1 cellular context compared by ENCODE assay signal in the genomic region with DNA sequence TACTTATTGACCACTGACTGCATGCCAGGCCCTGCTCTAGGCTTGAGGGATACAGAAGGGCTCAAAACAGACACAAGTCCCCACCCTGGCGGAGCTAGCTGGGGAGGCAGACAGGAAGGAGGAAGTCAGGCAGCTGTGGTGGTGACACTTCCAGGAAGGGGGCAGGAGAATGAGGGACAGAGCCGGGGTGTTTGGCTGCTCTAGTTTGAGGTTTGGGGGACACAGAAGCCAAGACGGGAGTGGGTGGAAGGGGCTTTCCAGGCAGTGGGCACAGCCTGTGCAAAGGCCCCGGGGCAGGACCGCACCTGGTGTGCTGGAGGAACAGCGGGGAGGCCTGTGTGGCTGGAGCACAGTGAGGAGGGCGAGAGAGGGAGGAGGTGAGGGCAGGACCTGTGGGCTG.
TF ChIP-seq lines count a peak whose summit lies in the region.

No MANE protein-coding gene starts in this region.

TF ChIP-seq in HepG2, 621 proteins besides CTCF, POLR2A, EP300 and RAD21:
- TF ChIP-seq MAFK (conservative IDR thresholded peaks at IDR 0.05 in 1 of 2, IDR thresholded peaks at IDR 0.05 in 1 of 2; ENCODE audit: low read length in 2 of 2) (no peak), GPBP1L1 (CRISPR knock-in tag; IDR thresholded peaks at IDR 0.05) (no peak), BCL6 (CRISPR knock-in tag; IDR thresholded peaks at IDR 0.05) (no peak), ZNF446 (CRISPR knock-in tag; IDR thresholded peaks at IDR 0.05) (no peak), SMAD9 (CRISPR knock-in tag; IDR thresholded peaks at IDR 0.05) (no peak), STAT5B (CRISPR knock-in tag; IDR thresholded peaks at IDR 0.05) (no peak), HDAC2 (CRISPR knock-in tag; IDR thresholded peaks at IDR 0.05) (no peak), REXO4 (CRISPR knock-in tag; IDR thresholded peaks at IDR 0.05; ENCODE audit: borderline replicate concordance) (no peak), DR1 (CRISPR knock-in tag; IDR thresholded peaks at IDR 0.05) (no peak), CCDC6 (CRISPR knock-in tag; IDR thresholded peaks at IDR 0.05) (no peak), ZNF333 (CRISPR knock-in tag; IDR thresholded peaks at IDR 0.05; ENCODE audit: borderline replicate concordance) (no peak), U2AF1 (optimal IDR thresholded peaks at IDR 0.05; ENCODE audit: low read depth, low read length) (no peak), CBX1 (IDR thresholded peaks at IDR 0.05; ENCODE audit: low read depth) (no peak), YEATS4 (CRISPR knock-in tag; IDR thresholded peaks at IDR 0.05; ENCODE audit: borderline replicate concordance) (no peak), ZNF431 (CRISPR knock-in tag; IDR thresholded peaks at IDR 0.05; ENCODE audit: borderline replicate concordance, low read depth) (no peak)
- TF ChIP-seq, protein P1, sequence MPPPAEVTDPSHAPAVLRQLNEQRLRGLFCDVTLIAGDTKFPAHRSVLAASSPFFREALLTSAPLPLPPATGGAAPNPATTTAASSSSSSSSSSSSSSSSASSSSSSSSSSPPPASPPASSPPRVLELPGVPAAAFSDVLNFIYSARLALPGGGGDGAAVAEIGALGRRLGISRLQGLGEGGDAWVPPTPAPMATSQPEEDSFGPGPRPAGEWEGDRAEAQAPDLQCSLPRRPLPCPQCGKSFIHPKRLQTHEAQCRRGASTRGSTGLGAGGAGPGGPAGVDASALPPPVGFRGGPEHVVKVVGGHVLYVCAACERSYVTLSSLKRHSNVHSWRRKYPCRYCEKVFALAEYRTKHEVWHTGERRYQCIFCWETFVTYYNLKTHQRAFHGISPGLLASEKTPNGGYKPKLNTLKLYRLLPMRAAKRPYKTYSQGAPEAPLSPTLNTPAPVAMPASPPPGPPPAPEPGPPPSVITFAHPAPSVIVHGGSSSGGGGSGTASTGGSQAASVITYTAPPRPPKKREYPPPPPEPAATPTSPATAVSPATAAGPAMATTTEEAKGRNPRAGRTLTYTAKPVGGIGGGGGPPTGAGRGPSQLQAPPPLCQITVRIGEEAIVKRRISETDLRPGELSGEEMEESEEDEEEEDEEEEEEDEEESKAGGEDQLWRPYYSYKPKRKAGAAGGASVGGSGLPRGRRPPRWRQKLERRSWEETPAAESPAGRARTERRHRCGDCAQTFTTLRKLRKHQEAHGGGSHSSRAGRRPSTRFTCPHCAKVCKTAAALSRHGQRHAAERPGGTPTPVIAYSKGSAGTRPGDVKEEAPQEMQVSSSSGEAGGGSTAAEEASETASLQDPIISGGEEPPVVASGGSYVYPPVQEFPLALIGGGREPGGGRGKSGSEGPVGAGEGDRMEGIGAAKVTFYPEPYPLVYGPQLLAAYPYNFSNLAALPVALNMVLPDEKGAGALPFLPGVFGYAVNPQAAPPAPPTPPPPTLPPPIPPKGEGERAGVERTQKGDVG (CRISPR knock-in tag; IDR thresholded peaks at IDR 0.05; ENCODE audit: borderline replicate concordance), result no peak
- TF ChIP-seq, protein P2, sequence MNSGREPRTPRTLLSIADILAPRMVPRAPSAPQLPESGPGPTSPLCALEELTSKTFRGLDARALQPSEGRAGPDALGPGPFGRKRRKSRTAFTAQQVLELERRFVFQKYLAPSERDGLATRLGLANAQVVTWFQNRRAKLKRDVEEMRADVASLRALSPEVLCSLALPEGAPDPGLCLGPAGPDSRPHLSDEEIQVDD (CRISPR knock-in tag; IDR thresholded peaks at IDR 0.05; ENCODE audit: borderline replicate concordance), result no peak
- TF ChIP-seq, protein P3, sequence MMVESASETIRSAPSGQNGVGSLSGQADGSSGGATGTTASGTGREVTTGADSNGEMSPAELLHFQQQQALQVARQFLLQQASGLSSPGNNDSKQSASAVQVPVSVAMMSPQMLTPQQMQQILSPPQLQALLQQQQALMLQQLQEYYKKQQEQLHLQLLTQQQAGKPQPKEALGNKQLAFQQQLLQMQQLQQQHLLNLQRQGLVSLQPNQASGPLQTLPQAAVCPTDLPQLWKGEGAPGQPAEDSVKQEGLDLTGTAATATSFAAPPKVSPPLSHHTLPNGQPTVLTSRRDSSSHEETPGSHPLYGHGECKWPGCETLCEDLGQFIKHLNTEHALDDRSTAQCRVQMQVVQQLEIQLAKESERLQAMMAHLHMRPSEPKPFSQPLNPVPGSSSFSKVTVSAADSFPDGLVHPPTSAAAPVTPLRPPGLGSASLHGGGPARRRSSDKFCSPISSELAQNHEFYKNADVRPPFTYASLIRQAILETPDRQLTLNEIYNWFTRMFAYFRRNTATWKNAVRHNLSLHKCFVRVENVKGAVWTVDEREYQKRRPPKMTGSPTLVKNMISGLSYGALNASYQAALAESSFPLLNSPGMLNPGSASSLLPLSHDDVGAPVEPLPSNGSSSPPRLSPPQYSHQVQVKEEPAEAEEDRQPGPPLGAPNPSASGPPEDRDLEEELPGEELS (CRISPR knock-in tag; IDR thresholded peaks at IDR 0.05), result no peak
TF ChIP-seq in HepG2: peak in this region for 0.
